In the genomic region with DNA sequence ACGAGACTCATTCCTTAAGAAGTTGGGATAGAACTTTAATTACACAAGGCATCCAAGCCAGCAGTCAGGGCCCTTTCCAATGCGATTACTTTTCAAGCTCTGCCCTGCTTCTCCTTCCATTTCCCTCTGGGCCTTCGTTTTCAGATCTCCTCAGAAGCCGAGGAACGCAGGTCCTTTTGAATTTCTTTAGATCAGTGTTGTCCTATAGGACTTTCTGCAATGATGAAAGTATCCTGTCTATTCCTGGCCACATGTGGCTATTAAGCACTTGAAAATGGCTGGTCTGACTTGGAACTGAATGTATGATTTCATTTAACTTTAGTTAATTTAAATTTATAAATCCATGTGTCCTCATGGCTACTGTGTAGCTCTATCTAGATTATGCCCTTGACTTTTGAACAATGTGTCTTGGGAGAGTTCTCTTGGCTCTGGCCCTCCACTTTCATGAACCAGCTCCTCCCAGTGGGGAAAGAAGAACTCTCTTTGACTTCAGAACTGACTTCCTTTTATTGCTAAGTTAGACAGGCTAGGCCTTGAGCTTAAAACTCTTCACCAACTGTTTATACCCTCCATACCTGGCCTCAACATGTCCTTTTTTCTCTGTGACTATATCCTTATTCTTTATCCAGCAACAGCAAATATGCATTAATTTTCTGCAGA, we compare ENCODE assay signal across 8 cellular contexts. TPM values are rescaled to one million over a fixed set of nuclear protein-coding genes. Genes with fewer than 3 reads are reported as not detected.
DNase-seq lines count a peak whose midpoint lies in the region; ATAC-seq and TF ChIP-seq lines count a peak whose summit lies in the region.

No MANE protein-coding gene starts in this region.

- H3K4me3 Mint-ChIP-seq in CD4-positive, alpha-beta T cell = peak overlapping the region; percentile 68
- peak overlapping the region in 1 of 5 experiments; percentile 2 for H3K4me3 Mint-ChIP-seq in brain

- no peak for DNase-seq in CD4-positive, alpha-beta T cell
- DNase-seq in MM.1S (no peak), lower lobe of right lung (no peak), T-helper 9 cell (no peak), DMS79 treated with DMSO at 0.1 percent for 48 hours (lab: John Stamatoyannopoulos, UW) (no peak), HEK293T (ENCODE audit: extremely low spot score) (no peak)

- no peaks in the 10 kb centered on the region for H3K27me3 ChIP-seq in CD4-positive, alpha-beta T cell (ENCODE audit: control insufficient read depth, insufficient read depth, low read length)
- H3K27me3 ChIP-seq in MM.1S (replicated peaks; ENCODE audit: insufficient read depth, low read length) (no peaks in the 10 kb centered on the region), lower lobe of right lung (ENCODE audit: low read depth) (no peaks in the 10 kb centered on the region)

- TF ChIP-seq CTCF in CD4-positive, alpha-beta T cell (IDR thresholded peaks at IDR 0.05) = peak; percentile 40
- peak; percentile 30; the same call in 1 of the 2 replicates for TF ChIP-seq CTCF in MM.1S (IDR thresholded peaks at IDR 0.05; ENCODE audit: low read length)
- peak in 1 of 2 experiments; percentile 19 for TF ChIP-seq CTCF in brain (conservative IDR thresholded peaks at IDR 0.05)
- peak; percentile 31 for TF ChIP-seq CTCF in lower lobe of right lung (IDR thresholded peaks at IDR 0.05)

- peaks cover 32% of the 10 kb centered on the region for H3K4me1 ChIP-seq in MM.1S (ENCODE audit: low read length)
- H3K4me1 ChIP-seq in lower lobe of right lung = peaks cover 100% of the 10 kb centered on the region

- H3K4me2 ChIP-seq in MM.1S (ENCODE audit: low read depth, low read length) = peak overlapping the region; percentile 33

- no peaks in the 10 kb centered on the region for H3K27me3 Mint-ChIP-seq in CD4-positive, alpha-beta T cell
- H3K27me3 Mint-ChIP-seq in brain = no peaks in the 10 kb centered on the region

- H3K36me3 ChIP-seq in MM.1S (replicated peaks; ENCODE audit: insufficient read depth, low read length) (no peaks in the 10 kb centered on the region), lower lobe of right lung (peaks cover 12% of the 10 kb centered on the region)

- H3K36me3 Mint-ChIP-seq in CD4-positive, alpha-beta T cell (ENCODE audit: low read depth) = peaks cover 83% of the 10 kb centered on the region
- H3K36me3 Mint-ChIP-seq in brain = no peaks in the 10 kb centered on the region

- H3K9me2 ChIP-seq in MM.1S (replicated peaks; ENCODE audit: insufficient read depth, low read length) = no peaks in the 10 kb centered on the region

- H3K9me3 Mint-ChIP-seq in CD4-positive, alpha-beta T cell = no peaks in the 10 kb centered on the region
- no peaks in the 10 kb centered on the region for H3K9me3 Mint-ChIP-seq in brain

- ATAC-seq in CD4-positive, alpha-beta T cell (ENCODE audit: poor library complexity) = peak; percentile 32
- ATAC-seq in lower lobe of right lung (peak; percentile 43 to 65), HG02623 (IDR thresholded peaks at IDR 0.05; ENCODE audit: unreplicated experiment) (no peak)

- no peak overlapping the region for H3K9ac ChIP-seq in MM.1S (ENCODE audit: low read length)

- CTCF ChIA-PET in CD4-positive, alpha-beta T cell (lab: Charles Lee) = interaction anchor here (0.6 to 1.9 kb wide), 15 partner anchors 10 to 64 kb away, joined by 3 to 13 read pairs (median 4); partner anchors contain the start of gene TGFBR2
- CTCF ChIA-PET in HEK293T (lab: Yijun Ruan, JAX) = no interaction called here

- peaks cover 100% of the 10 kb centered on the region for H3K4me1 Mint-ChIP-seq in CD4-positive, alpha-beta T cell (ENCODE audit: low read depth)
- peaks cover 48% of the 10 kb centered on the region for H3K4me1 Mint-ChIP-seq in brain

- intact Hi-C loops in CD4-positive, alpha-beta T cell (cut with DNase I, micrococcal nuclease) = loop anchor here in 1 of 2 experiments (5.0 kb wide), 1 partner anchor 192 kb away; no protein-coding TSS in a partner anchor
- intact Hi-C loops in lower lobe of right lung (cut with DNase I) = no loop called here

- POLR2A ChIA-PET in CD4-positive, alpha-beta T cell (lab: Charles Lee) = interaction anchor here (0.6 to 2.5 kb wide), 21 partner anchors 9 to 903 kb away, joined by 3 to 31 read pairs (median 8); partner anchors contain the start of gene TGFBR2
- POLR2A ChIA-PET in HEK293T (lab: Yijun Ruan, JAX) = interaction anchor here (1.0 kb wide), 1 partner anchor 23 kb away, joined by 3 read pairs; the partner anchor contains the start of gene TGFBR2

- H3K9me3 ChIP-seq in CD4-positive, alpha-beta T cell (ENCODE audit: control insufficient read depth, low read length) = no peaks in the 10 kb centered on the region
- no peaks in the 10 kb centered on the region for H3K9me3 ChIP-seq in MM.1S (replicated peaks; ENCODE audit: insufficient read depth, low read length)
- no peaks in the 10 kb centered on the region for H3K9me3 ChIP-seq in lower lobe of right lung

- peaks cover 75% of the 10 kb centered on the region for H3K79me2 ChIP-seq in MM.1S (ENCODE audit: low read length)

- H4K20me1 ChIP-seq in MM.1S (ENCODE audit: insufficient read depth, low read length) = no peaks in the 10 kb centered on the region

- H3F3A ChIP-seq in MM.1S (ENCODE audit: insufficient read depth, low read length) = no peaks in the 10 kb centered on the region

- no peak overlapping the region for H3K4me3 ChIP-seq in MM.1S (ENCODE audit: low read length)
- no peak overlapping the region for H3K4me3 ChIP-seq in lower lobe of right lung

- H2AFZ ChIP-seq in MM.1S (ENCODE audit: low read length) = no peak overlapping the region

- H3K27ac Mint-ChIP-seq in CD4-positive, alpha-beta T cell = peak overlapping the region; percentile 96
- peak overlapping the region in 4 of 5 experiments; percentile 3 to 77 (median 68) for H3K27ac Mint-ChIP-seq in brain

- H3K27ac ChIP-seq in CD4-positive, alpha-beta T cell (ENCODE audit: low read depth, low read length) = peak overlapping the region; percentile 90
- H3K27ac ChIP-seq in MM.1S (ENCODE audit: low read length) = peak overlapping the region; percentile 38; the same call in 1 of the 2 replicates
- H3K27ac ChIP-seq in lower lobe of right lung = peak overlapping the region; percentile 64

TF ChIP-seq in HEK293T, 16 proteins besides CTCF, POLR2A, EP300 and RAD21:
- no peak for TF ChIP-seq TARDBP (IDR thresholded peaks at IDR 0.05)

RNA-seq across cellular contexts. Expression of gene TGFBR2, which starts 22.7 kb away (rescaled TPM):
- total RNA-seq in CD4-positive, alpha-beta T cell = 100 to 1,000 TPM; 203 to 205 TPM
- 10.2 TPM for polyA plus RNA-seq in brain (ENCODE audit: insufficient read depth, low read depth, low replicate concordance)
- 289 TPM for total RNA-seq in lower lobe of right lung

Comparison
In these comparisons a context has a peak if more than half of its experiments do, and no peak if none do; other contexts are left out.
1. H3K27ac ChIP-seq: peak in every context shown above with its lines; median percentile 90 in CD4-positive, alpha-beta T cell; 64 in lower lobe of right lung; 38 in MM.1S.